36 cellular contexts compared by ENCODE assay signal in genomic region chr6:52693777-52694176, GRCh38.
"Had no signal": no experiment of that assay in that cellular context is flagged by ENCODE, and none has a peak within 500 bp of the region (broad histone marks: within the 10 kb centered on the region; RNA-seq: fewer than 3 reads in every experiment).

No MANE protein-coding gene starts in this region.

- H3K4me3 Mint-ChIP-seq: activated B cell treated with CpG ODN at 0.5 μM for 24 hours; activated CD4-positive, alpha-beta memory T cell treated with anti-CD3 and anti-CD28 coated beads for 36 hours; activated CD4-positive, alpha-beta T cell treated with anti-CD3 and anti-CD28 coated beads, Interleukin-2, amount 10 ng/mL, durations not matched to agents 24 days and 14 days; activated CD8-positive, alpha-beta T cell treated with anti-CD3 and anti-CD28 coated beads for 36 hours; activated naive CD4-positive, alpha-beta T cell treated with anti-CD3 and anti-CD28 coated beads for 36 hours; activated naive CD8-positive, alpha-beta T cell; activated naive CD8-positive, alpha-beta T cell treated with anti-CD3 and anti-CD28 coated beads, Interleukin-2, amount 10 ng/mL, durations not matched to agents 7 days and 5 days; activated naive CD8-positive, alpha-beta T cell treated with anti-CD3 and anti-CD28 coated beads, Interleukin-2, amount 50 U/mL, for 24 hours; activated T-cell treated with anti-CD3 and anti-CD28 coated beads, Interleukin-2, amount 50 U/mL, for 4 hours; activated T-cell treated with anti-CD3 and anti-CD28 coated beads, Interleukin-2, amount 50 U/mL, for 72 hours; activated T-helper 1 cell treated with anti-CD3 and anti-CD28 coated beads, Interleukin-12 subunit alpha, Interleukin-12 subunit beta, Interleukin-2, Interleukin-4 antibody, amounts not matched to agents 30 ng/mL and 10 ng/mL and 1 ng/mL, durations not matched to agents 14 hours and 24 hours and 36 hours; activated T-helper 17 cell treated with anti-CD3 and anti-CD28 coated beads, Interleukin-2, amount 50 U/mL, for 72 hours; brain; T-helper 1 cell treated with Interleukin-12 subunit alpha and Interleukin-12 subunit beta and Interleukin-4 antibody, amounts not matched to agents 30 μg/mL and 1 μg/mL, for 36 hours; T-helper 2 cell treated with Interferon-gamma antibody and Interleukin-4, amounts not matched to agents 5 μg/mL and 100 μg/mL, for 36 hours had no signal

- H3K27ac Mint-ChIP-seq: activated B cell treated with CpG ODN at 0.5 μM for 24 hours; activated CD4-positive, alpha-beta memory T cell treated with anti-CD3 and anti-CD28 coated beads for 36 hours; activated CD4-positive, alpha-beta T cell treated with anti-CD3 and anti-CD28 coated beads, Interleukin-2, amount 10 ng/mL, durations not matched to agents 24 days and 14 days; activated CD8-positive, alpha-beta T cell treated with anti-CD3 and anti-CD28 coated beads for 36 hours; activated naive CD4-positive, alpha-beta T cell treated with anti-CD3 and anti-CD28 coated beads for 36 hours; activated naive CD8-positive, alpha-beta T cell; activated naive CD8-positive, alpha-beta T cell treated with anti-CD3 and anti-CD28 coated beads, Interleukin-2, amount 10 ng/mL, durations not matched to agents 7 days and 5 days; activated naive CD8-positive, alpha-beta T cell treated with anti-CD3 and anti-CD28 coated beads, Interleukin-2, amount 50 U/mL, for 24 hours; activated T-cell treated with anti-CD3 and anti-CD28 coated beads, Interleukin-2, amount 50 U/mL, for 72 hours; activated T-helper 1 cell treated with anti-CD3 and anti-CD28 coated beads, Interleukin-12 subunit alpha, Interleukin-12 subunit beta, Interleukin-2, Interleukin-4 antibody, amounts not matched to agents 30 ng/mL and 10 ng/mL and 1 ng/mL, durations not matched to agents 14 hours and 24 hours and 36 hours; activated T-helper 17 cell treated with anti-CD3 and anti-CD28 coated beads, Interleukin-2, amount 50 U/mL, for 72 hours; brain; T-helper 1 cell treated with Interleukin-12 subunit alpha and Interleukin-12 subunit beta and Interleukin-4 antibody, amounts not matched to agents 30 μg/mL and 1 μg/mL, for 36 hours; T-helper 2 cell treated with Interferon-gamma antibody and Interleukin-4, amounts not matched to agents 5 μg/mL and 100 μg/mL, for 36 hours had no signal

- H3K9me3 ChIP-seq: ascending aorta had no signal

- H3K9me3 Mint-ChIP-seq: activated B cell treated with CpG ODN at 0.5 μM for 24 hours; activated CD4-positive, alpha-beta memory T cell treated with anti-CD3 and anti-CD28 coated beads for 36 hours; activated CD4-positive, alpha-beta T cell treated with anti-CD3 and anti-CD28 coated beads, Interleukin-2, amount 10 ng/mL, durations not matched to agents 24 days and 14 days; activated CD8-positive, alpha-beta T cell treated with anti-CD3 and anti-CD28 coated beads for 36 hours; activated T-cell treated with anti-CD3 and anti-CD28 coated beads, Interleukin-2, amount 50 U/mL, for 4 hours; activated T-cell treated with anti-CD3 and anti-CD28 coated beads, Interleukin-2, amount 50 U/mL, for 72 hours; activated T-helper 1 cell treated with anti-CD3 and anti-CD28 coated beads, Interleukin-12 subunit alpha, Interleukin-12 subunit beta, Interleukin-2, Interleukin-4 antibody, amounts not matched to agents 30 ng/mL and 10 ng/mL and 1 ng/mL, durations not matched to agents 14 hours and 24 hours and 36 hours; activated T-helper 17 cell treated with anti-CD3 and anti-CD28 coated beads, Interleukin-2, amount 50 U/mL, for 72 hours; T-helper 1 cell treated with Interleukin-12 subunit alpha and Interleukin-12 subunit beta and Interleukin-4 antibody, amounts not matched to agents 30 μg/mL and 1 μg/mL, for 36 hours; T-helper 2 cell treated with Interferon-gamma antibody and Interleukin-4, amounts not matched to agents 5 μg/mL and 100 μg/mL, for 36 hours had no signal

- DNase-seq: activated B cell treated with CpG ODN at 0.5 μM for 24 hours; activated CD4-positive, alpha-beta memory T cell treated with anti-CD3 and anti-CD28 coated beads for 36 hours; activated CD4-positive, alpha-beta T cell treated with anti-CD3 and anti-CD28 coated beads for 4 hours; activated CD4-positive, alpha-beta T cell treated with anti-CD3 and anti-CD28 coated beads, Interleukin-2, amount 10 ng/mL, durations not matched to agents 24 days and 14 days; activated CD4-positive, alpha-beta T cell treated with anti-CD3 and anti-CD28 coated beads, Interleukin-2, amount 50 U/mL, for 1 hour; activated CD4-positive, alpha-beta T cell treated with anti-CD3 and anti-CD28 coated beads, Interleukin-2, amount 50 U/mL, for 4 hours; activated CD4-positive, CD25-positive, alpha-beta regulatory T cell treated with anti-CD3 and anti-CD28 coated beads, Interleukin-2, amount 50 U/mL, for 72 hours; activated CD8-positive, alpha-beta memory T cell treated with anti-CD3 and anti-CD28 coated beads, Interleukin-2, amount 50 U/mL, for 4 hours; activated CD8-positive, alpha-beta T cell treated with anti-CD3 and anti-CD28 coated beads for 36 hours; activated effector memory CD4-positive, alpha-beta T cell treated with anti-CD3 and anti-CD28 coated beads, Interleukin-2, amount 50 U/mL, for 16 hours; activated gamma-delta T cell treated with Interleukin-2 at 50 U/mL for 16 hours; activated naive CD4-positive, alpha-beta T cell; activated naive CD4-positive, alpha-beta T cell treated with anti-CD3 and anti-CD28 coated beads for 36 hours; activated naive CD4-positive, alpha-beta T cell treated with anti-CD3 and anti-CD28 coated beads, Interleukin-2, amount 50 U/mL, for 16 hours; activated naive CD8-positive, alpha-beta T cell treated with anti-CD3 and anti-CD28 coated beads, Interleukin-2, amount 10 ng/mL, durations not matched to agents 7 days and 5 days; activated naive CD8-positive, alpha-beta T cell treated with anti-CD3 and anti-CD28 coated beads, Interleukin-2, amount 50 U/mL, for 24 hours; activated T-cell treated with anti-CD3 and anti-CD28 coated beads for 4 hours; activated T-cell treated with anti-CD3 and anti-CD28 coated beads, Interleukin-2, amount 50 U/mL, for 1 hour; activated T-cell treated with anti-CD3 and anti-CD28 coated beads, Interleukin-2, amount 50 U/mL, for 4 hours; activated T-cell treated with anti-CD3 and anti-CD28 coated beads, Interleukin-2, amount 50 U/mL, for 72 hours; amygdala; anterior cingulate cortex; central memory CD4-positive, alpha-beta T cell; SW 1271; T-helper 1 cell; T-helper 2 cell; T-helper 9 cell had no signal

- H3K27ac ChIP-seq: ascending aorta, VCaP had no signal

- H3K4me3 ChIP-seq: ascending aorta had no signal

- H3K4me1 ChIP-seq: ascending aorta had no signal

- H3K4me1 Mint-ChIP-seq: activated B cell treated with CpG ODN at 0.5 μM for 24 hours; activated CD4-positive, alpha-beta T cell treated with anti-CD3 and anti-CD28 coated beads, Interleukin-2, amount 10 ng/mL, durations not matched to agents 24 days and 14 days; activated naive CD8-positive, alpha-beta T cell treated with anti-CD3 and anti-CD28 coated beads, Interleukin-2, amount 10 ng/mL, durations not matched to agents 7 days and 5 days; activated naive CD8-positive, alpha-beta T cell treated with anti-CD3 and anti-CD28 coated beads, Interleukin-2, amount 50 U/mL, for 24 hours; activated T-helper 17 cell treated with anti-CD3 and anti-CD28 coated beads, Interleukin-2, amount 50 U/mL, for 72 hours had no signal

- FAIRE-seq: TTC549 had no signal

- ATAC-seq: activated CD8-positive, alpha-beta T cell treated with anti-CD3 and anti-CD28 coated beads for 36 hours; activated naive CD8-positive, alpha-beta T cell treated with anti-CD3 and anti-CD28 coated beads, Interleukin-2, amount 50 U/mL, for 24 hours; activated T-cell treated with anti-CD3 and anti-CD28 coated beads, Interleukin-2, amount 50 U/mL, for 4 hours; activated T-cell treated with anti-CD3 and anti-CD28 coated beads, Interleukin-2, amount 50 U/mL, for 72 hours; activated T-helper 17 cell treated with anti-CD3 and anti-CD28 coated beads, Interleukin-2, amount 50 U/mL, for 72 hours had no signal

- H3K27me3 ChIP-seq: ascending aorta had no signal

- H3K36me3 Mint-ChIP-seq: activated CD4-positive, alpha-beta memory T cell treated with anti-CD3 and anti-CD28 coated beads for 36 hours; activated naive CD8-positive, alpha-beta T cell; activated naive CD8-positive, alpha-beta T cell treated with anti-CD3 and anti-CD28 coated beads, Interleukin-2, amount 10 ng/mL, durations not matched to agents 7 days and 5 days had no signal

- H3K27me3 Mint-ChIP-seq: brain had no signal

- H3K36me3 ChIP-seq: ascending aorta had no signal
